Comparison of ENCODE assay signal across 34 cellular contexts in genomic region chr22:27752141-27752540, GRCh38. TPM values are rescaled to one million over a fixed set of nuclear protein-coding genes. Genes with fewer than 3 reads are reported as not detected.
A peak's percentile ranks its signal among the peaks of the same experiment; 100 is the strongest.
DNase-seq lines count a peak whose midpoint lies in the region; ATAC-seq and TF ChIP-seq lines count a peak whose summit lies in the region.
"Had no signal": no experiment of that assay in that cellular context is flagged by ENCODE, and none has a peak within 500 bp of the region (broad histone marks: within the 10 kb centered on the region; RNA-seq: fewer than 3 reads in every experiment).

No MANE protein-coding gene starts in this region.

- no peak for TF ChIP-seq CTCF in esophagus squamous epithelium (IDR thresholded peaks at IDR 0.05)

- no peak overlapping the region for H3K9ac ChIP-seq in rectal smooth muscle tissue (ENCODE audit: low read length)

- no peak for TF ChIP-seq POLR2A in esophagus squamous epithelium (IDR thresholded peaks at IDR 0.05)
- no peak for TF ChIP-seq POLR2A in GM18505 (IDR thresholded peaks at IDR 0.05; ENCODE audit: borderline replicate concordance, extremely low read depth, insufficient read depth, insufficient read length)

- no peaks in the 10 kb centered on the region for H3K36me3 ChIP-seq in esophagus squamous epithelium
- H3K36me3 ChIP-seq in rectal smooth muscle tissue (ENCODE audit: control insufficient read depth, insufficient read depth, low read length) = no peaks in the 10 kb centered on the region
- H3K36me3 ChIP-seq: cardiac muscle cell, right lobe of liver had no signal

- ATAC-seq in left cardiac atrium (no peak), Right ventricle myocardium superior (ENCODE audit: poor library complexity) (no peak), HG02852 (IDR thresholded peaks at IDR 0.05; ENCODE audit: unreplicated experiment) (no peak), GM18505 (IDR thresholded peaks at IDR 0.05; ENCODE audit: unreplicated experiment) (no peak)
- ATAC-seq: HepG2; left colon; right lobe of liver; stimulated activated naive CD8-positive, alpha-beta T cell treated with anti-CD3 and anti-CD28 coated beads, Interleukin-15, amount 100 ng/mL, for 72 hours had no signal

- peak; percentile 12 for DNase-seq in left cardiac atrium
- no peak for DNase-seq in Right ventricle myocardium superior
- DNase-seq in esophagus squamous epithelium (lab: John Stamatoyannopoulos, UW) = no peak
- no peak for DNase-seq in activated naive CD4-positive, alpha-beta T cell treated with anti-CD3 and anti-CD28 coated beads, Interleukin-2, amount 50 U/mL, for 16 hours
- no peak for DNase-seq in AG08395 (ENCODE audit: low spot score)
- DNase-seq: activated CD4-positive, alpha-beta memory T cell treated with anti-CD3 and anti-CD28 coated beads for 36 hours; activated CD4-positive, alpha-beta T cell treated with anti-CD3 and anti-CD28 coated beads for 1 hour; activated CD8-positive, alpha-beta memory T cell treated with anti-CD3 and anti-CD28 coated beads, Interleukin-2, amount 50 U/mL, for 48 hours; amygdala; Calu3; CD4-positive, CD25-positive, alpha-beta regulatory T cell; cortex of kidney; DMS79; effector memory CD4-positive, alpha-beta T cell; HCEC 1CT; Karpas-422; left colon; mesendoderm; NCI-H1417 treated with DMSO at 0.1 percent for 48 hours; NCI-H2081 treated with DMSO at 0.1 percent for 48 hours; NCI-H526 treated with DMSO at 0.1 percent for 48 hours; NK-92 treated with Interleukin-12 subunit alpha and Interleukin-12 subunit beta, amount 100 ng/mL, for 24 hours; right lobe of liver; SHP77; stimulated activated CD4-positive, alpha-beta T cell treated with anti-CD3 and anti-CD28 coated beads, Interleukin-12 subunit alpha, Interleukin-12 subunit beta, amount 100 ng/mL, for 4 hours; stimulated activated CD4-positive, alpha-beta T cell treated with anti-CD3 and anti-CD28 coated beads, Interleukin-2, amount 100 ng/mL, for 48 hours; stimulated activated naive CD8-positive, alpha-beta T cell treated with anti-CD3 and anti-CD28 coated beads, Interleukin-15, amount 100 ng/mL, for 72 hours; trophoblast cell had no signal

- intact Hi-C loops in left cardiac atrium (cut with DNase I) = no loop called here
- intact Hi-C loops in Right ventricle myocardium superior (cut with DNase I) = no loop called here
- intact Hi-C loops in esophagus squamous epithelium (cut with DNase I) = no loop called here

- H3K27me3 ChIP-seq in esophagus squamous epithelium (no peaks in the 10 kb centered on the region), rectal smooth muscle tissue (ENCODE audit: control insufficient read depth, insufficient read depth, low read length) (no peaks in the 10 kb centered on the region)
- H3K27me3 ChIP-seq: cardiac muscle cell, hepatocyte, right lobe of liver had no signal

- peak overlapping the region; percentile 24 to 88 (median 69) for H3K27ac ChIP-seq in esophagus squamous epithelium
- H3K27ac ChIP-seq in rectal smooth muscle tissue (ENCODE audit: low read depth, low read length) = peak overlapping the region; percentile 39
- H3K27ac ChIP-seq: cardiac muscle cell, hepatocyte, right lobe of liver had no signal

- no peaks in the 10 kb centered on the region for H3K9me3 ChIP-seq in esophagus squamous epithelium
- H3K9me3 ChIP-seq: right lobe of liver had no signal

- H3K4me3 ChIP-seq in esophagus squamous epithelium = no peak overlapping the region
- no peak overlapping the region for H3K4me3 ChIP-seq in rectal smooth muscle tissue (ENCODE audit: low read length)
- H3K4me3 ChIP-seq: cardiac muscle cell, hepatocyte, right lobe of liver had no signal

- WGBS in esophagus squamous epithelium, 2 donors = 72 to 79% methylated on average over 4 to 5 of the region's 5 CpGs

- H3K4me1 ChIP-seq in esophagus squamous epithelium (peaks cover 22 to 100% (median 50%) of the 10 kb centered on the region in 3 donors), rectal smooth muscle tissue (ENCODE audit: control insufficient read depth, insufficient read depth, low read length) (peaks cover 15% of the 10 kb centered on the region)
- H3K4me1 ChIP-seq: right lobe of liver had no signal

RNA-seq across cellular contexts. Expression of gene MN1, which starts 49.4 kb away (rescaled TPM):
- 10 to 100 TPM; 12.8 to 13.1 TPM for total RNA-seq in left cardiac atrium
- 6.3 TPM for total RNA-seq in Right ventricle myocardium superior
- 1 to 10 TPM; 2.0 to 6.9 (median 3.1) TPM for total RNA-seq in esophagus squamous epithelium
- total RNA-seq: HepG2 had no signal
